In the genomic region with DNA sequence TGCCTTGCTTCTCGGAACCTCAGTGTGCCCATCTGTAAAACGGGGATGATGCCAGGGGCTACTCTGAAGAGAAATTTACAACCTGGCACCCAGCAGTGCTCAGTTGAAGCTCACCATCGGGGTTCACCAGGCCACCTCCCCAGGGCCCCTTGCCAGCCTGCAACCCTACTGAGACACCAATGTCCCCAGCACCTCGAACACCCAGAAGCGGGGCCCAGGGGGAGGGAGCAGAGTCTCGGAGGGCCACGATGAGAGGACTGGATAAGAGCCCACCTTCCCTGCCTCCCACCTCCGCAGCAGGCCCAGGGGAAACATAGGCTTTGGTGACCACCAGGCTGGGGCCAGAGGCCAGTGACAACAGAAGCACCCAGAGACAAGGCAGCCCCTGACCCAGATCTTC, we compare ENCODE assay signal across 12 cellular contexts. TPM values are rescaled to one million over a fixed set of nuclear protein-coding genes. Genes with fewer than 3 reads are reported as not detected.
DNase-seq lines count a peak whose midpoint lies in the region; ATAC-seq and TF ChIP-seq lines count a peak whose summit lies in the region.
"Had no signal": no experiment of that assay in that cellular context is flagged by ENCODE, and none has a peak within 500 bp of the region (broad histone marks: within the 10 kb centered on the region; RNA-seq: fewer than 3 reads in every experiment).

No MANE protein-coding gene starts in this region.

- peak overlapping the region; percentile 68; the same call in 1 of the 2 replicates for H3K27ac ChIP-seq in HUES6 (ENCODE audit: low read depth, low read length)
- H3K27ac ChIP-seq in brain microvascular endothelial cell: peak overlapping the region; percentile 62
- peak overlapping the region; percentile 97 for H3K27ac ChIP-seq in smooth muscle cell (ENCODE audit: low read depth)
- H3K27ac ChIP-seq: 22Rv1 had no signal

- H3K9me3 ChIP-seq in HUES6 (ENCODE audit: control insufficient read depth, insufficient read depth, low read depth, low read length) (no peaks in the 10 kb centered on the region), smooth muscle cell (replicated peaks; ENCODE audit: low read depth) (no peaks in the 10 kb centered on the region)
- H3K9me3 ChIP-seq: esophagus muscularis mucosa had no signal

- peaks cover 1% of the 10 kb centered on the region for H3K36me3 Mint-ChIP-seq in T-helper 2 cell treated with Interferon-gamma antibody and Interleukin-4, amounts not matched to agents 5 μg/mL and 100 μg/mL, for 36 hours (ENCODE audit: low read depth)

- TF ChIP-seq CTCF in brain microvascular endothelial cell (IDR thresholded peaks at IDR 0.05; ENCODE audit: low read depth, low read length, missing control alignments) (no peak), smooth muscle cell (IDR thresholded peaks at IDR 0.05; ENCODE audit: borderline replicate concordance, insufficient read depth, poor library complexity, severe bottlenecking) (no peak)

- no peaks in the 10 kb centered on the region for H3K9me3 Mint-ChIP-seq in T-helper 2 cell treated with Interferon-gamma antibody and Interleukin-4, amounts not matched to agents 5 μg/mL and 100 μg/mL, for 36 hours

- ATAC-seq in activated CD4-positive, CD25-positive, alpha-beta regulatory T cell treated with anti-CD3 and anti-CD28 coated beads, Interleukin-2, amount 50 U/mL, for 24 hours: no peak

- peaks cover 12% of the 10 kb centered on the region for H3F3A ChIP-seq in smooth muscle cell (ENCODE audit: low read depth)

- H4K20me1 ChIP-seq in smooth muscle cell (ENCODE audit: low read depth): peaks cover 85% of the 10 kb centered on the region

- H3K36me3 ChIP-seq in HUES6 (ENCODE audit: control insufficient read depth, insufficient read depth, low read length) (peaks cover 5% of the 10 kb centered on the region; the same call in 1 of the 2 replicates), brain microvascular endothelial cell (replicated peaks) (no peaks in the 10 kb centered on the region), smooth muscle cell (ENCODE audit: low read depth) (no peaks in the 10 kb centered on the region)

- 87% methylated on average over 8 of the region's 8 CpGs for WGBS in smooth muscle cell (ENCODE audit: low lambda C conversion rate)

- H3K4me1 Mint-ChIP-seq in T-helper 2 cell treated with Interferon-gamma antibody and Interleukin-4, amounts not matched to agents 5 μg/mL and 100 μg/mL, for 36 hours (ENCODE audit: low read depth): peaks cover 21% of the 10 kb centered on the region

- no peak overlapping the region for H3K27ac Mint-ChIP-seq in T-helper 2 cell treated with Interferon-gamma antibody and Interleukin-4, amounts not matched to agents 5 μg/mL and 100 μg/mL, for 36 hours

- no peak overlapping the region for H2AFZ ChIP-seq in smooth muscle cell (ENCODE audit: low read depth)

- peak overlapping the region; percentile 50 for H3K4me3 Mint-ChIP-seq in T-helper 2 cell treated with Interferon-gamma antibody and Interleukin-4, amounts not matched to agents 5 μg/mL and 100 μg/mL, for 36 hours

- H3K79me2 ChIP-seq in smooth muscle cell (ENCODE audit: low read depth): peaks cover 77% of the 10 kb centered on the region

- no peaks in the 10 kb centered on the region for H3K27me3 Mint-ChIP-seq in T-helper 2 cell treated with Interferon-gamma antibody and Interleukin-4, amounts not matched to agents 5 μg/mL and 100 μg/mL, for 36 hours (ENCODE audit: low read depth)

- H3K4me1 ChIP-seq in HUES6 (ENCODE audit: control insufficient read depth, insufficient read depth, low read length) (peaks cover 61% of the 10 kb centered on the region), smooth muscle cell (ENCODE audit: low read depth) (peaks cover 36% of the 10 kb centered on the region)

- DNase-seq in T-helper 2 cell treated with Interferon-gamma antibody and Interleukin-4, amounts not matched to agents 5 μg/mL and 100 μg/mL, for 36 hours (ENCODE audit: low spot score): no peak
- DNase-seq in T-helper 2 cell (no peak), brain microvascular endothelial cell (no peak), smooth muscle cell (lab: John Stamatoyannopoulos, UW; ENCODE audit: unreplicated experiment) (no peak), pons (ENCODE audit: low spot score) (no peak)
- no peak for DNase-seq in stimulated activated CD4-positive, alpha-beta T cell treated with anti-CD3 and anti-CD28 coated beads, Interleukin-1b, Interleukin-23, amount 100 ng/mL, for 48 hours
- DNase-seq: activated gamma-delta T cell treated with Interleukin-2 at 50 U/mL for 16 hours; central memory CD4-positive, alpha-beta T cell had no signal

- no peaks in the 10 kb centered on the region for H3K27me3 ChIP-seq in HUES6 (ENCODE audit: control insufficient read depth, insufficient read depth, low read length)
- no peaks in the 10 kb centered on the region for H3K27me3 ChIP-seq in brain microvascular endothelial cell (replicated peaks)
- no peaks in the 10 kb centered on the region for H3K27me3 ChIP-seq in smooth muscle cell (ENCODE audit: low read depth)
- H3K27me3 ChIP-seq: esophagus muscularis mucosa had no signal

- H3K4me2 ChIP-seq in smooth muscle cell: peak overlapping the region; percentile 36

- H3K9ac ChIP-seq in HUES6 (ENCODE audit: low read length): peak overlapping the region; percentile 26
- peak overlapping the region; percentile 63 for H3K9ac ChIP-seq in smooth muscle cell (ENCODE audit: low read depth)

- H3K4me3 ChIP-seq in HUES6 (ENCODE audit: low read depth, low read length): no peak overlapping the region
- no peak overlapping the region for H3K4me3 ChIP-seq in brain microvascular endothelial cell (ENCODE audit: low read depth, low read length)
- no peak overlapping the region for H3K4me3 ChIP-seq in smooth muscle cell
- H3K4me3 ChIP-seq: esophagus muscularis mucosa had no signal

- in situ Hi-C loops in brain microvascular endothelial cell (cut with HindIII; ENCODE audit: low pct_ligation_motif_present, low sequenced_read_pairs): no loop called here

RNA-seq across cellular contexts. Expression of a gene that starts 22.4 kb away (rescaled TPM):
- total RNA-seq in smooth muscle cell: 64.1 and 64.7 TPM in 2 replicates
- 164 and 169 TPM in 2 replicates for polyA plus RNA-seq in smooth muscle cell
